8 cellular contexts compared by ENCODE assay signal in genomic region chr12:49645151-49646039, GRCh38. TPM values are rescaled to one million over a fixed set of nuclear protein-coding genes. Genes with fewer than 3 reads are reported as not detected.
DNase-seq lines count a peak whose midpoint lies in the region; ATAC-seq and TF ChIP-seq lines count a peak whose summit lies in the region.

No MANE protein-coding gene starts in this region.

- H4K20me1 ChIP-seq in IMR-90 (ENCODE audit: insufficient read depth, low read length), result 0 out of 2 replicates have a peak, but pooled peaks cover 4% of the 10 kb centered on the region

- H2AK5ac ChIP-seq in IMR-90 (ENCODE audit: low read depth, low read length), result 0 out of 2 replicates have a peak overlapping the region, but pooled peaks have one; percentile 1

- BruUV-seq in IMR-90 (replicated peaks; lab: Mats Ljungman, UMichigan), result no TSS peak

- no peak overlapping the region for H4K91ac ChIP-seq in IMR-90 (ENCODE audit: insufficient read depth, low read depth, low read length)

- peak overlapping the region; percentile 18 for H3K27ac ChIP-seq in CD4-positive, alpha-beta T cell (ENCODE audit: low read depth, low read length)
- H3K27ac ChIP-seq in IMR-90 (ENCODE audit: insufficient read depth, low read length) (no peak overlapping the region), caudate nucleus (ENCODE audit: low read depth, low read length) (peak overlapping the region; percentile 58)
- peak overlapping the region; percentile 32 for H3K27ac ChIP-seq in naive thymus-derived CD4-positive, alpha-beta T cell (ENCODE audit: low read depth, low read length)

- H3K14ac ChIP-seq in IMR-90 (replicated peaks; ENCODE audit: low read depth, low read length), result no peak overlapping the region

- H4K5ac ChIP-seq in IMR-90 (ENCODE audit: low read depth, low read length), result no peak overlapping the region

- H2BK20ac ChIP-seq in IMR-90 (ENCODE audit: low read depth, low read length), result no peak overlapping the region

- no peak overlapping the region for H2AK9ac ChIP-seq in IMR-90 (replicated peaks; ENCODE audit: low read depth, low read length, poor library complexity)

- no peaks in the 10 kb centered on the region for H3K79me1 ChIP-seq in IMR-90 (ENCODE audit: low read depth in 1 of 2, low read length in 2 of 2)

- H3K4me2 ChIP-seq in IMR-90 (ENCODE audit: low read depth, low read length), result no peak overlapping the region

- peaks cover 42% of the 10 kb centered on the region for H3K4me1 Mint-ChIP-seq in CD4-positive, alpha-beta T cell (ENCODE audit: low read depth)
- H3K4me1 Mint-ChIP-seq in naive thymus-derived CD4-positive, alpha-beta T cell, result peaks cover 25 to 56% (median 44%) of the 10 kb centered on the region in 7 donors

- CTCF ChIA-PET in CD4-positive, alpha-beta T cell (lab: Charles Lee), result interaction anchor here (0.5 to 3.6 kb wide), 13 partner anchors 9 to 232 kb away, joined by 3 to 56 read pairs (median 5); partner anchors contain the start of genes FMNL3 and TMBIM6
- CTCF ChIA-PET in IMR-90 (lab: Yijun Ruan, JAX), result interaction anchor here (0.6 to 2.2 kb wide), 5 partner anchors 22 to 658 kb away, joined by 3 to 5 read pairs (median 4); partner anchors contain the start of gene PRPF40B
- CTCF ChIA-PET in naive thymus-derived CD4-positive, alpha-beta T cell (lab: Charles Lee), result interaction anchor here (0.6 to 10.5 kb wide), 17 partner anchors 9 to 440 kb away, joined by 3 to 229 read pairs (median 8); partner anchors contain the start of genes FMNL3, SMARCD1 and TMBIM6

- no peak for TF ChIP-seq RAD21 in IMR-90 (IDR thresholded peaks at IDR 0.05; ENCODE audit: low read length)

- 0 out of 2 replicates have a peak, but pooled peaks cover 3% of the 10 kb centered on the region for H3K9me1 ChIP-seq in IMR-90 (ENCODE audit: insufficient read depth, low read length)

- no peak for DNase-seq in CD4-positive, alpha-beta T cell
- DNase-seq in IMR-90, result no peak
- no peak for DNase-seq in caudate nucleus (lab: John Stamatoyannopoulos, UW)
- no peak for DNase-seq in naive thymus-derived CD4-positive, alpha-beta T cell

- peak overlapping the region; percentile 78 for H3K27ac Mint-ChIP-seq in CD4-positive, alpha-beta T cell
- H3K27ac Mint-ChIP-seq in naive thymus-derived CD4-positive, alpha-beta T cell, result peak overlapping the region; percentile 63 to 96 (median 89)

- WGBS in IMR-90 (ENCODE audit: extremely low coverage in 2 of 2, insufficient read length in 1 of 2), 2 experiments, result 93% methylated on average over 3 of the region's 6 CpGs; no CpG with 5 or more reads in 1 of the 2 experiments

- no peaks in the 10 kb centered on the region for H3K4me1 ChIP-seq in IMR-90 (ENCODE audit: control insufficient read depth, insufficient read depth, low read length)
- peaks cover 7 to 10% of the 10 kb centered on the region in 2 donors for H3K4me1 ChIP-seq in naive thymus-derived CD4-positive, alpha-beta T cell (ENCODE audit: control insufficient read depth in 2 of 2, insufficient read depth in 2 of 2, low read length in 2 of 2)

- no peak for TF ChIP-seq POLR2A in IMR-90 (IDR thresholded peaks at IDR 0.05; ENCODE audit: low read depth, low read length)

- no peak overlapping the region for H2BK5ac ChIP-seq in IMR-90 (ENCODE audit: low read depth, low read length, poor library complexity, severe bottlenecking)

- dilution Hi-C loops in IMR-90 (cut with HindIII; ENCODE audit: low sequenced_read_pairs, unreplicated experiment), result no loop called here

- peaks cover 69% of the 10 kb centered on the region for H3K36me3 ChIP-seq in IMR-90 (ENCODE audit: control insufficient read depth, insufficient read depth, low read length)
- peaks cover 0 to 78% (median 0%) of the 10 kb centered on the region in 3 experiments for H3K36me3 ChIP-seq in naive thymus-derived CD4-positive, alpha-beta T cell (ENCODE audit: control insufficient read depth in 2 of 3, insufficient read depth in 3 of 3, low read length in 3 of 3)

- H3K9me3 ChIP-seq in CD4-positive, alpha-beta T cell (ENCODE audit: control insufficient read depth, low read length), result no peaks in the 10 kb centered on the region
- H3K9me3 ChIP-seq in IMR-90 (ENCODE audit: control insufficient read depth, insufficient read depth, low read length), result no peaks in the 10 kb centered on the region
- H3K9me3 ChIP-seq in naive thymus-derived CD4-positive, alpha-beta T cell (ENCODE audit: control insufficient read depth in 2 of 3, low read length in 3 of 3), result no peaks in the 10 kb centered on the region

- POLR2A ChIA-PET in CD4-positive, alpha-beta T cell (lab: Charles Lee), result interaction anchor here (0.7 to 5.3 kb wide), 6 partner anchors 17 to 514 kb away, joined by 3 to 36 read pairs (median 4); partner anchors contain the start of genes FMNL3 and NCKAP5L
- POLR2A ChIA-PET in IMR-90 (lab: Charles Lee; ENCODE audit: unreplicated experiment), result interaction anchor here (0.5 to 0.6 kb wide), 2 partner anchors 10 to 1744 kb away, joined by 4 to 5 read pairs; no protein-coding TSS in a partner anchor
- POLR2A ChIA-PET in naive thymus-derived CD4-positive, alpha-beta T cell (lab: Charles Lee), result interaction anchor here (0.9 to 2.2 kb wide), 10 partner anchors 11 to 96 kb away, joined by 3 to 14 read pairs (median 5); partner anchors contain the start of gene TMBIM6

- no peak overlapping the region for H3K9ac ChIP-seq in IMR-90 (ENCODE audit: low read depth, low read length)

- H3K4ac ChIP-seq in IMR-90 (ENCODE audit: low read depth, low read length), result no peak overlapping the region

- no peak for TF ChIP-seq CTCF in CD4-positive, alpha-beta T cell (IDR thresholded peaks at IDR 0.05)
- TF ChIP-seq CTCF in IMR-90 (conservative IDR thresholded peaks at IDR 0.05; ENCODE audit: low read depth, low read length), result no peak

- intact Hi-C loops in CD4-positive, alpha-beta T cell (cut with DNase I, micrococcal nuclease), result loop anchor here (2.0 to 5.0 kb wide), 4 partner anchors 17 to 192 kb away; no protein-coding TSS in a partner anchor
- intact Hi-C loops in IMR-90 (cut with micrococcal nuclease), result no loop called here
- intact Hi-C loops in naive thymus-derived CD4-positive, alpha-beta T cell (cut with micrococcal nuclease), result loop anchor here (2.0 kb wide), 3 partner anchors 17 to 133 kb away; partner anchors contain the start of gene PRPF40B (in 1 of the 2)

- H3K23ac ChIP-seq in IMR-90 (ENCODE audit: low read depth, low read length), result no peak overlapping the region

- H2AFZ ChIP-seq in IMR-90 (replicated peaks; ENCODE audit: low read length, poor library complexity), result no peak overlapping the region

- in situ Hi-C loops in IMR-90 (cut with MboI; ENCODE audit: low sequenced_read_pairs), result no loop called here

- no peak overlapping the region for H2BK120ac ChIP-seq in IMR-90 (ENCODE audit: low read depth, low read length)

- no peak overlapping the region for H3K56ac ChIP-seq in IMR-90 (ENCODE audit: extremely low read depth, insufficient read depth, low read length)

- H3K27me3 Mint-ChIP-seq in CD4-positive, alpha-beta T cell, result no peaks in the 10 kb centered on the region
- no peaks in the 10 kb centered on the region for H3K27me3 Mint-ChIP-seq in naive thymus-derived CD4-positive, alpha-beta T cell

- H3K18ac ChIP-seq in IMR-90 (ENCODE audit: low read depth, low read length), result no peak overlapping the region

- no peaks in the 10 kb centered on the region for H3K9me3 Mint-ChIP-seq in CD4-positive, alpha-beta T cell
- H3K9me3 Mint-ChIP-seq in naive thymus-derived CD4-positive, alpha-beta T cell, result no peaks in the 10 kb centered on the region

- no peak overlapping the region for H2BK15ac ChIP-seq in IMR-90 (ENCODE audit: low read depth, low read length)

- H3K4me3 ChIP-seq in IMR-90 (ENCODE audit: insufficient read depth, low read depth, low read length), result no peak overlapping the region
- H3K4me3 ChIP-seq in naive thymus-derived CD4-positive, alpha-beta T cell (ENCODE audit: low read length), result no peak overlapping the region

- H3K36me3 Mint-ChIP-seq in CD4-positive, alpha-beta T cell (ENCODE audit: low read depth), result peaks cover 63% of the 10 kb centered on the region
- H3K36me3 Mint-ChIP-seq in naive thymus-derived CD4-positive, alpha-beta T cell, result peaks cover 5 to 28% (median 14%) of the 10 kb centered on the region in 5 donors

- H3K27me3 ChIP-seq in CD4-positive, alpha-beta T cell (ENCODE audit: control insufficient read depth, insufficient read depth, low read length), result no peaks in the 10 kb centered on the region
- H3K27me3 ChIP-seq in IMR-90 (ENCODE audit: control insufficient read depth, insufficient read depth, low read length), result no peaks in the 10 kb centered on the region
- H3K27me3 ChIP-seq in naive thymus-derived CD4-positive, alpha-beta T cell (ENCODE audit: control insufficient read depth in 2 of 2, insufficient read depth in 2 of 2, low read length in 2 of 2), result no peaks in the 10 kb centered on the region

- H3K4me3 Mint-ChIP-seq in CD4-positive, alpha-beta T cell, result no peak overlapping the region
- H3K4me3 Mint-ChIP-seq in naive thymus-derived CD4-positive, alpha-beta T cell, result peak overlapping the region in 2 of 10 donors; percentile 52 to 66

- ATAC-seq in CD4-positive, alpha-beta T cell (ENCODE audit: poor library complexity), result no peak
- ATAC-seq in IMR-90 (ENCODE audit: low read depth), result no peak
- ATAC-seq in naive thymus-derived CD4-positive, alpha-beta T cell, result no peak
- ATAC-seq in GM19452 (IDR thresholded peaks at IDR 0.05; ENCODE audit: unreplicated experiment), result no peak
- ATAC-seq in HG02884 (IDR thresholded peaks at IDR 0.05; ENCODE audit: unreplicated experiment), result no peak
- no peak for ATAC-seq in GM21381 (IDR thresholded peaks at IDR 0.05; ENCODE audit: unreplicated experiment)
- ATAC-seq in GM21367 (IDR thresholded peaks at IDR 0.05; ENCODE audit: unreplicated experiment), result no peak

- no peak overlapping the region for H4K8ac ChIP-seq in IMR-90 (ENCODE audit: low read depth in 2 of 2, low read length in 2 of 2)

TF ChIP-seq in IMR-90, 13 proteins besides CTCF, POLR2A, EP300 and RAD21 (continues in another document):
- TF ChIP-seq RCOR1 (IDR thresholded peaks at IDR 0.05; ENCODE audit: insufficient replicate concordance, low read length), result no peak
- no peak for TF ChIP-seq NFE2L2 (IDR thresholded peaks at IDR 0.05; ENCODE audit: low read depth, low read length)
- no peak for TF ChIP-seq BHLHE40 (IDR thresholded peaks at IDR 0.05; ENCODE audit: low read depth, low read length)

RNA-seq across cellular contexts. Expression of gene PRPF40B, which starts 22.0 kb away (rescaled TPM):
- total RNA-seq in CD4-positive, alpha-beta T cell, result 1 to 10 TPM; 4.7 to 6.5 TPM
- total RNA-seq in IMR-90 (2012; rRNA removed), result 3.9 and 5.0 TPM in 2 replicates
- polyA plus RNA-seq in IMR-90 (2012; rRNA removed), result 11.0 and 11.8 TPM in 2 replicates
- 5.9 and 7.5 TPM in 2 replicates for polyA plus RNA-seq in IMR-90 (2012; cell fraction: cytosol; rRNA removed)
- polyA plus RNA-seq in IMR-90 (2012; cell fraction: nucleus; rRNA removed; ENCODE audit: low replicate concordance), result 81.2 and 98.0 TPM in 2 replicates
- total RNA-seq in naive thymus-derived CD4-positive, alpha-beta T cell, result 10 to 100 TPM in 4 of 5 experiments, 1 to 10 TPM in 1; 7.8 to 24.1 (median 12.1) TPM
- polyA plus RNA-seq in naive thymus-derived CD4-positive, alpha-beta T cell, result 1 to 10 TPM; 2.0 to 4.2 TPM

RNA-seq across cellular contexts. Expression of gene FAM186B, which starts 40.0 kb away (rescaled TPM):
- under 1 TPM; 0.64 to 0.74 TPM for total RNA-seq in CD4-positive, alpha-beta T cell
- total RNA-seq in IMR-90 (2012; rRNA removed), result 0.18 and 0.28 TPM in 2 replicates
- 0.10 TPM in 2 replicates for polyA plus RNA-seq in IMR-90 (2012; rRNA removed)
- polyA plus RNA-seq in IMR-90 (2012; cell fraction: cytosol; rRNA removed), result 0.10 and 0.12 TPM in 2 replicates
- polyA plus RNA-seq in IMR-90 (2012; cell fraction: nucleus; rRNA removed; ENCODE audit: low replicate concordance), result 0.28 and 0.36 TPM in 2 replicates
- total RNA-seq in naive thymus-derived CD4-positive, alpha-beta T cell, result 1 to 10 TPM in 1 of 5 experiments, under 1 TPM in 4; 0.24 to 1.1 (median 0.51) TPM
- under 1 TPM; 0.13 to 0.26 TPM for polyA plus RNA-seq in naive thymus-derived CD4-positive, alpha-beta T cell
